In the genomic region with DNA sequence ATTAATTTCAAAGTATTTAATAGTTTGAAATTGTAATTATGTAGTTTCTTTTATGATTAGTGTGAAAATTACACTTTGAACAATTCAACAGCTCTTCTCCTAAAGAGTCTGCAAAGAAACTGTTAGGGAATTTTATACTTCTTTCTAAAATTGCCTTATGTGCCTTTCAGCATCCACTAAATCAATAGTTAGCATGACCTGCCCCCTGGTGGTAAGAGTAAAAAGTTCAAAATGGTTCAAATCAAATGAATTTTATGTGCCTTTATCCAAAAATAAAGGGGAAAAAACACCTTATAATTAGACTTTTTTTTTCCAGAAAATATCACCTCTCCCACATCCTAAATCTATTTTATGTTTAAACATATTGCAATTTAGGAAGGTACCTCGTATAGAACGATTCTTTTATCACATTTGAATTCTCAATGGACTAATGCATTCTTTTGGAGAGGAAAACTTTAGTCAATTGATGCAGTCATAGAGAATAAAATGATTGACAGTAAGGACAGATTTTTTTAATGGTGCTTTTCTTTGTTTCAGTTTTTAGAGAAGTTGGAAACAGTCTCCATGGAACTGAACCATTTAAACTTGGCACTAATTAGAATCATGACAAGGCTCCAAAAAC, we compare ENCODE assay signal across 2 cellular contexts.
TF ChIP-seq lines count a peak whose summit lies in the region.

No MANE protein-coding gene starts in this region.

TF ChIP-seq in GM23338, 12 proteins besides CTCF, POLR2A, EP300 and RAD21 (continued from another document):
- TF ChIP-seq NANOG (IDR thresholded peaks at IDR 0.05; ENCODE audit: borderline replicate concordance) (no peak), EZH2 (IDR thresholded peaks at IDR 0.05; ENCODE audit: low read depth, unreplicated experiment) (no peak), POLR2AphosphoS5 (IDR thresholded peaks at IDR 0.05; ENCODE audit: low read depth) (no peak), ZNF331 (CRISPR knock-in tag; IDR thresholded peaks at IDR 0.05; ENCODE audit: low read depth) (no peak), ZNF114 (CRISPR knock-in tag; IDR thresholded peaks at IDR 0.05) (no peak), JUNB (IDR thresholded peaks at IDR 0.05; ENCODE audit: unreplicated experiment) (no peak)
- TF ChIP-seq, protein P1, sequence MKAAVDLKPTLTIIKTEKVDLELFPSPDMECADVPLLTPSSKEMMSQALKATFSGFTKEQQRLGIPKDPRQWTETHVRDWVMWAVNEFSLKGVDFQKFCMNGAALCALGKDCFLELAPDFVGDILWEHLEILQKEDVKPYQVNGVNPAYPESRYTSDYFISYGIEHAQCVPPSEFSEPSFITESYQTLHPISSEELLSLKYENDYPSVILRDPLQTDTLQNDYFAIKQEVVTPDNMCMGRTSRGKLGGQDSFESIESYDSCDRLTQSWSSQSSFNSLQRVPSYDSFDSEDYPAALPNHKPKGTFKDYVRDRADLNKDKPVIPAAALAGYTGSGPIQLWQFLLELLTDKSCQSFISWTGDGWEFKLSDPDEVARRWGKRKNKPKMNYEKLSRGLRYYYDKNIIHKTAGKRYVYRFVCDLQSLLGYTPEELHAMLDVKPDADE (IDR thresholded peaks at IDR 0.05), result no peak
- TF ChIP-seq, protein P2, sequence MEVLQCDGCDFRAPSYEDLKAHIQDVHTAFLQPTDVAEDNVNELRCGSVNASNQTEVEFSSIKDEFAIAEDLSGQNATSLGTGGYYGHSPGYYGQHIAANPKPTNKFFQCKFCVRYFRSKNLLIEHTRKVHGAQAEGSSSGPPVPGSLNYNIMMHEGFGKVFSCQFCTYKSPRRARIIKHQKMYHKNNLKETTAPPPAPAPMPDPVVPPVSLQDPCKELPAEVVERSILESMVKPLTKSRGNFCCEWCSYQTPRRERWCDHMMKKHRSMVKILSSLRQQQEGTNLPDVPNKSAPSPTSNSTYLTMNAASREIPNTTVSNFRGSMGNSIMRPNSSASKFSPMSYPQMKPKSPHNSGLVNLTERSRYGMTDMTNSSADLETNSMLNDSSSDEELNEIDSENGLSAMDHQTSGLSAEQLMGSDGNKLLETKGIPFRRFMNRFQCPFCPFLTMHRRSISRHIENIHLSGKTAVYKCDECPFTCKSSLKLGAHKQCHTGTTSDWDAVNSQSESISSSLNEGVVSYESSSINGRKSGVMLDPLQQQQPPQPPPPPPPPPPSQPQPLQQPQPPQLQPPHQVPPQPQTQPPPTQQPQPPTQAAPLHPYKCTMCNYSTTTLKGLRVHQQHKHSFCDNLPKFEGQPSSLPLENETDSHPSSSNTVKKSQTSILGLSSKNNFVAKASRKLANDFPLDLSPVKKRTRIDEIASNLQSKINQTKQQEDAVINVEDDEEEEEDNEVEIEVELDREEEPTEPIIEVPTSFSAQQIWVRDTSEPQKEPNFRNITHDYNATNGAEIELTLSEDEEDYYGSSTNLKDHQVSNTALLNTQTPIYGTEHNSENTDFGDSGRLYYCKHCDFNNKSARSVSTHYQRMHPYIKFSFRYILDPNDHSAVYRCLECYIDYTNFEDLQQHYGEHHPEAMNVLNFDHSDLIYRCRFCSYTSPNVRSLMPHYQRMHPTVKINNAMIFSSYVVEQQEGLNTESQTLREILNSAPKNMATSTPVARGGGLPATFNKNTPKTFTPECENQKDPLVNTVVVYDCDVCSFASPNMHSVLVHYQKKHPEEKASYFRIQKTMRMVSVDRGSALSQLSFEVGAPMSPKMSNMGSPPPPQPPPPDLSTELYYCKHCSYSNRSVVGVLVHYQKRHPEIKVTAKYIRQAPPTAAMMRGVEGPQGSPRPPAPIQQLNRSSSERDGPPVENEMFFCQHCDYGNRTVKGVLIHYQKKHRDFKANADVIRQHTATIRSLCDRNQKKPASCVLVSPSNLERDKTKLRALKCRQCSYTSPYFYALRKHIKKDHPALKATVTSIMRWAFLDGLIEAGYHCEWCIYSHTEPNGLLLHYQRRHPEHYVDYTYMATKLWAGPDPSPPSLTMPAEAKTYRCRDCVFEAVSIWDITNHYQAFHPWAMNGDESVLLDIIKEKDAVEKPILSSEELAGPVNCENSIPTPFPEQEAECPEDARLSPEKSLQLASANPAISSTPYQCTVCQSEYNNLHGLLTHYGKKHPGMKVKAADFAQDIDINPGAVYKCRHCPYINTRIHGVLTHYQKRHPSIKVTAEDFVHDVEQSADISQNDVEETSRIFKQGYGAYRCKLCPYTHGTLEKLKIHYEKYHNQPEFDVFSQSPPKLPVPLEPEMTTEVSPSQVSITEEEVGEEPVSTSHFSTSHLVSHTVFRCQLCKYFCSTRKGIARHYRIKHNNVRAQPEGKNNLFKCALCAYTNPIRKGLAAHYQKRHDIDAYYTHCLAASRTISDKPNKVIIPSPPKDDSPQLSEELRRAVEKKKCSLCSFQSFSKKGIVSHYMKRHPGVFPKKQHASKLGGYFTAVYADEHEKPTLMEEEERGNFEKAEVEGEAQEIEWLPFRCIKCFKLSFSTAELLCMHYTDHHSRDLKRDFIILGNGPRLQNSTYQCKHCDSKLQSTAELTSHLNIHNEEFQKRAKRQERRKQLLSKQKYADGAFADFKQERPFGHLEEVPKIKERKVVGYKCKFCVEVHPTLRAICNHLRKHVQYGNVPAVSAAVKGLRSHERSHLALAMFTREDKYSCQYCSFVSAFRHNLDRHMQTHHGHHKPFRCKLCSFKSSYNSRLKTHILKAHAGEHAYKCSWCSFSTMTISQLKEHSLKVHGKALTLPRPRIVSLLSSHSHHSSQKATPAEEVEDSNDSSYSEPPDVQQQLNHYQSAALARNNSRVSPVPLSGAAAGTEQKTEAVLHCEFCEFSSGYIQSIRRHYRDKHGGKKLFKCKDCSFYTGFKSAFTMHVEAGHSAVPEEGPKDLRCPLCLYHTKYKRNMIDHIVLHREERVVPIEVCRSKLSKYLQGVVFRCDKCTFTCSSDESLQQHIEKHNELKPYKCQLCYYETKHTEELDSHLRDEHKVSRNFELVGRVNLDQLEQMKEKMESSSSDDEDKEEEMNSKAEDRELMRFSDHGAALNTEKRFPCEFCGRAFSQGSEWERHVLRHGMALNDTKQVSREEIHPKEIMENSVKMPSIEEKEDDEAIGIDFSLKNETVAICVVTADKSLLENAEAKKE (CRISPR knock-in tag; IDR thresholded peaks at IDR 0.05), result no peak
- TF ChIP-seq, protein P3, sequence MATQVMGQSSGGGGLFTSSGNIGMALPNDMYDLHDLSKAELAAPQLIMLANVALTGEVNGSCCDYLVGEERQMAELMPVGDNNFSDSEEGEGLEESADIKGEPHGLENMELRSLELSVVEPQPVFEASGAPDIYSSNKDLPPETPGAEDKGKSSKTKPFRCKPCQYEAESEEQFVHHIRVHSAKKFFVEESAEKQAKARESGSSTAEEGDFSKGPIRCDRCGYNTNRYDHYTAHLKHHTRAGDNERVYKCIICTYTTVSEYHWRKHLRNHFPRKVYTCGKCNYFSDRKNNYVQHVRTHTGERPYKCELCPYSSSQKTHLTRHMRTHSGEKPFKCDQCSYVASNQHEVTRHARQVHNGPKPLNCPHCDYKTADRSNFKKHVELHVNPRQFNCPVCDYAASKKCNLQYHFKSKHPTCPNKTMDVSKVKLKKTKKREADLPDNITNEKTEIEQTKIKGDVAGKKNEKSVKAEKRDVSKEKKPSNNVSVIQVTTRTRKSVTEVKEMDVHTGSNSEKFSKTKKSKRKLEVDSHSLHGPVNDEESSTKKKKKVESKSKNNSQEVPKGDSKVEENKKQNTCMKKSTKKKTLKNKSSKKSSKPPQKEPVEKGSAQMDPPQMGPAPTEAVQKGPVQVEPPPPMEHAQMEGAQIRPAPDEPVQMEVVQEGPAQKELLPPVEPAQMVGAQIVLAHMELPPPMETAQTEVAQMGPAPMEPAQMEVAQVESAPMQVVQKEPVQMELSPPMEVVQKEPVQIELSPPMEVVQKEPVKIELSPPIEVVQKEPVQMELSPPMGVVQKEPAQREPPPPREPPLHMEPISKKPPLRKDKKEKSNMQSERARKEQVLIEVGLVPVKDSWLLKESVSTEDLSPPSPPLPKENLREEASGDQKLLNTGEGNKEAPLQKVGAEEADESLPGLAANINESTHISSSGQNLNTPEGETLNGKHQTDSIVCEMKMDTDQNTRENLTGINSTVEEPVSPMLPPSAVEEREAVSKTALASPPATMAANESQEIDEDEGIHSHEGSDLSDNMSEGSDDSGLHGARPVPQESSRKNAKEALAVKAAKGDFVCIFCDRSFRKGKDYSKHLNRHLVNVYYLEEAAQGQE (IDR thresholded peaks at IDR 0.05; ENCODE audit: unreplicated experiment), result no peak

TF ChIP-seq in H1, 55 proteins besides CTCF, POLR2A, EP300 and RAD21 (continued from another document):
- TF ChIP-seq, protein P4, sequence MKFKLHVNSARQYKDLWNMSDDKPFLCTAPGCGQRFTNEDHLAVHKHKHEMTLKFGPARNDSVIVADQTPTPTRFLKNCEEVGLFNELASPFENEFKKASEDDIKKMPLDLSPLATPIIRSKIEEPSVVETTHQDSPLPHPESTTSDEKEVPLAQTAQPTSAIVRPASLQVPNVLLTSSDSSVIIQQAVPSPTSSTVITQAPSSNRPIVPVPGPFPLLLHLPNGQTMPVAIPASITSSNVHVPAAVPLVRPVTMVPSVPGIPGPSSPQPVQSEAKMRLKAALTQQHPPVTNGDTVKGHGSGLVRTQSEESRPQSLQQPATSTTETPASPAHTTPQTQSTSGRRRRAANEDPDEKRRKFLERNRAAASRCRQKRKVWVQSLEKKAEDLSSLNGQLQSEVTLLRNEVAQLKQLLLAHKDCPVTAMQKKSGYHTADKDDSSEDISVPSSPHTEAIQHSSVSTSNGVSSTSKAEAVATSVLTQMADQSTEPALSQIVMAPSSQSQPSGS (IDR thresholded peaks at IDR 0.05; ENCODE audit: low read length), result no peak
- TF ChIP-seq, protein P5, sequence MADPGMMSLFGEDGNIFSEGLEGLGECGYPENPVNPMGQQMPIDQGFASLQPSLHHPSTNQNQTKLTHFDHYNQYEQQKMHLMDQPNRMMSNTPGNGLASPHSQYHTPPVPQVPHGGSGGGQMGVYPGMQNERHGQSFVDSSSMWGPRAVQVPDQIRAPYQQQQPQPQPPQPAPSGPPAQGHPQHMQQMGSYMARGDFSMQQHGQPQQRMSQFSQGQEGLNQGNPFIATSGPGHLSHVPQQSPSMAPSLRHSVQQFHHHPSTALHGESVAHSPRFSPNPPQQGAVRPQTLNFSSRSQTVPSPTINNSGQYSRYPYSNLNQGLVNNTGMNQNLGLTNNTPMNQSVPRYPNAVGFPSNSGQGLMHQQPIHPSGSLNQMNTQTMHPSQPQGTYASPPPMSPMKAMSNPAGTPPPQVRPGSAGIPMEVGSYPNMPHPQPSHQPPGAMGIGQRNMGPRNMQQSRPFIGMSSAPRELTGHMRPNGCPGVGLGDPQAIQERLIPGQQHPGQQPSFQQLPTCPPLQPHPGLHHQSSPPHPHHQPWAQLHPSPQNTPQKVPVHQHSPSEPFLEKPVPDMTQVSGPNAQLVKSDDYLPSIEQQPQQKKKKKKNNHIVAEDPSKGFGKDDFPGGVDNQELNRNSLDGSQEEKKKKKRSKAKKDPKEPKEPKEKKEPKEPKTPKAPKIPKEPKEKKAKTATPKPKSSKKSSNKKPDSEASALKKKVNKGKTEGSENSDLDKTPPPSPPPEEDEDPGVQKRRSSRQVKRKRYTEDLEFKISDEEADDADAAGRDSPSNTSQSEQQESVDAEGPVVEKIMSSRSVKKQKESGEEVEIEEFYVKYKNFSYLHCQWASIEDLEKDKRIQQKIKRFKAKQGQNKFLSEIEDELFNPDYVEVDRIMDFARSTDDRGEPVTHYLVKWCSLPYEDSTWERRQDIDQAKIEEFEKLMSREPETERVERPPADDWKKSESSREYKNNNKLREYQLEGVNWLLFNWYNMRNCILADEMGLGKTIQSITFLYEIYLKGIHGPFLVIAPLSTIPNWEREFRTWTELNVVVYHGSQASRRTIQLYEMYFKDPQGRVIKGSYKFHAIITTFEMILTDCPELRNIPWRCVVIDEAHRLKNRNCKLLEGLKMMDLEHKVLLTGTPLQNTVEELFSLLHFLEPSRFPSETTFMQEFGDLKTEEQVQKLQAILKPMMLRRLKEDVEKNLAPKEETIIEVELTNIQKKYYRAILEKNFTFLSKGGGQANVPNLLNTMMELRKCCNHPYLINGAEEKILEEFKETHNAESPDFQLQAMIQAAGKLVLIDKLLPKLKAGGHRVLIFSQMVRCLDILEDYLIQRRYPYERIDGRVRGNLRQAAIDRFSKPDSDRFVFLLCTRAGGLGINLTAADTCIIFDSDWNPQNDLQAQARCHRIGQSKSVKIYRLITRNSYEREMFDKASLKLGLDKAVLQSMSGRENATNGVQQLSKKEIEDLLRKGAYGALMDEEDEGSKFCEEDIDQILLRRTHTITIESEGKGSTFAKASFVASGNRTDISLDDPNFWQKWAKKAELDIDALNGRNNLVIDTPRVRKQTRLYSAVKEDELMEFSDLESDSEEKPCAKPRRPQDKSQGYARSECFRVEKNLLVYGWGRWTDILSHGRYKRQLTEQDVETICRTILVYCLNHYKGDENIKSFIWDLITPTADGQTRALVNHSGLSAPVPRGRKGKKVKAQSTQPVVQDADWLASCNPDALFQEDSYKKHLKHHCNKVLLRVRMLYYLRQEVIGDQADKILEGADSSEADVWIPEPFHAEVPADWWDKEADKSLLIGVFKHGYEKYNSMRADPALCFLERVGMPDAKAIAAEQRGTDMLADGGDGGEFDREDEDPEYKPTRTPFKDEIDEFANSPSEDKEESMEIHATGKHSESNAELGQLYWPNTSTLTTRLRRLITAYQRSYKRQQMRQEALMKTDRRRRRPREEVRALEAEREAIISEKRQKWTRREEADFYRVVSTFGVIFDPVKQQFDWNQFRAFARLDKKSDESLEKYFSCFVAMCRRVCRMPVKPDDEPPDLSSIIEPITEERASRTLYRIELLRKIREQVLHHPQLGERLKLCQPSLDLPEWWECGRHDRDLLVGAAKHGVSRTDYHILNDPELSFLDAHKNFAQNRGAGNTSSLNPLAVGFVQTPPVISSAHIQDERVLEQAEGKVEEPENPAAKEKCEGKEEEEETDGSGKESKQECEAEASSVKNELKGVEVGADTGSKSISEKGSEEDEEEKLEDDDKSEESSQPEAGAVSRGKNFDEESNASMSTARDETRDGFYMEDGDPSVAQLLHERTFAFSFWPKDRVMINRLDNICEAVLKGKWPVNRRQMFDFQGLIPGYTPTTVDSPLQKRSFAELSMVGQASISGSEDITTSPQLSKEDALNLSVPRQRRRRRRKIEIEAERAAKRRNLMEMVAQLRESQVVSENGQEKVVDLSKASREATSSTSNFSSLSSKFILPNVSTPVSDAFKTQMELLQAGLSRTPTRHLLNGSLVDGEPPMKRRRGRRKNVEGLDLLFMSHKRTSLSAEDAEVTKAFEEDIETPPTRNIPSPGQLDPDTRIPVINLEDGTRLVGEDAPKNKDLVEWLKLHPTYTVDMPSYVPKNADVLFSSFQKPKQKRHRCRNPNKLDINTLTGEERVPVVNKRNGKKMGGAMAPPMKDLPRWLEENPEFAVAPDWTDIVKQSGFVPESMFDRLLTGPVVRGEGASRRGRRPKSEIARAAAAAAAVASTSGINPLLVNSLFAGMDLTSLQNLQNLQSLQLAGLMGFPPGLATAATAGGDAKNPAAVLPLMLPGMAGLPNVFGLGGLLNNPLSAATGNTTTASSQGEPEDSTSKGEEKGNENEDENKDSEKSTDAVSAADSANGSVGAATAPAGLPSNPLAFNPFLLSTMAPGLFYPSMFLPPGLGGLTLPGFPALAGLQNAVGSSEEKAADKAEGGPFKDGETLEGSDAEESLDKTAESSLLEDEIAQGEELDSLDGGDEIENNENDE (IDR thresholded peaks at IDR 0.05; ENCODE audit: insufficient replicate concordance, low read length), result peak; percentile 27
